In the genomic region with DNA sequence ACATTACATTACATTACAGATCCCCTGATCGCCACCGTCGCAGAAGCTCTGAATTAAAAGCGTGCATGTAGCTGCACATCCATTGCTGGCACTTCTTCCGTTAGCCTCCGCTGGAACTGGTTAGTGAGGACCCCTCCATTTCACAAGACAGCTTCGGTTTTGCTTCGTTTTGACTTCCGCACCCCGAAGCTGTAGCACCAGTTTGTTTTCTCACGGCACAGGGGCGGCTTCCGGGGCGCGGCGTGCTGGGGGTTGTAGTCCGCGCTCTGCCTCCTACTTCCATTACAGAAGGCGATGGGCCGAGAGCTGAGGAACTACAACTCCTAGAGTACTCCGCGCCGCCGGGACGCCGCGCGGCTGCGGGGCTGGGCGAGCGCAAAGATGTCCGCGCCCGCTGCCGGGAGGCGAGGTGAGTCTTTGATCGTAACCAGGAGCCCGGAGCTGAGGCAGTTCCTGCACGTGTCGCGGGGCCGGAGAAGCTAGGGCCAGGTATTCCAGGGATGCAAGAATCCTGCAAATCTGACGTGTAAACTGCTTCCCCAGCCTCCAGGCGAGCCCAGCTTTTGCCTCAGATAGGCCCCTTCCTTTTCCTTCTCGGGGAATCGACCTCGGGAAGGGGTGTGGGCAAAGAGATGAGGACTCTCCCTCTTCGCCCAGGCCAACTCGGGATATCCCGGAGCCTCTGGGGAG, we compare ENCODE assay signal across 8 cellular contexts. TPM values are rescaled to one million over a fixed set of nuclear protein-coding genes. Genes with fewer than 3 reads are reported as not detected.
DNase-seq lines count a peak whose midpoint lies in the region; TF ChIP-seq lines count a peak whose summit lies in the region.

PEX26 (plus strand) TSS at position 352 of the 690 bp plus-strand sequence. CDS start 387 bp downstream, outside the sequence.

- H3K4me1 ChIP-seq in SK-N-SH (ENCODE audit: control insufficient read depth in 1 of 2, insufficient read depth in 2 of 2, low read depth in 1 of 2, low read length in 1 of 2): peaks cover 14 to 23% of the 10 kb centered on the region in 2 experiments

- H4K20me1 ChIP-seq in SK-N-SH (ENCODE audit: insufficient read depth): no peaks in the 10 kb centered on the region

- H3K4me2 ChIP-seq in SK-N-SH: peak within 1 kb of the TSS; percentile 99

- no peak for TF ChIP-seq CTCF in SK-N-SH (IDR thresholded peaks at IDR 0.05)

- CTCF ChIA-PET in HEK293T (lab: Yijun Ruan, JAX) (interaction anchor here (1.0 to 1.8 kb wide), 3 partner anchors 51 to 298 kb away, joined by 3 to 4 read pairs (median 3); partner anchors contain the start of gene USP18), SK-N-SH (lab: Yijun Ruan, JAX) (interaction anchor here (0.8 to 9.7 kb wide), 10 partner anchors 12 to 519 kb away, joined by 3 to 186 read pairs (median 30); no protein-coding TSS in a partner anchor)

- peaks cover 22 to 23% of the 10 kb centered on the region in 2 experiments for H3K36me3 ChIP-seq in SK-N-SH (replicated peaks in 1 of 2; ENCODE audit: control insufficient read depth in 1 of 2, insufficient read depth in 2 of 2, low read length in 1 of 2)

- peak within 1 kb of the TSS; percentile 88 for H3K9ac ChIP-seq in SK-N-SH

- peaks cover 55% of the 10 kb centered on the region for H3K4me1 Mint-ChIP-seq in activated naive CD4-positive, alpha-beta T cell treated with anti-CD3 and anti-CD28 coated beads, Interleukin-2, amount 50 U/mL, for 24 hours

- peak within 1 kb of the TSS; percentile 94 for H3K27ac Mint-ChIP-seq in activated naive CD4-positive, alpha-beta T cell treated with anti-CD3 and anti-CD28 coated beads, Interleukin-2, amount 50 U/mL, for 24 hours

- no peak for TF ChIP-seq EP300 in SK-N-SH (IDR thresholded peaks at IDR 0.05; ENCODE audit: borderline replicate concordance in 1 of 2, low read depth in 1 of 2, low read length in 1 of 2)

- H3F3A ChIP-seq in SK-N-SH (replicated peaks; ENCODE audit: insufficient read depth): peaks cover 7% of the 10 kb centered on the region

- under 1% methylated on average over 21 of the region's 50 CpGs for WGBS in SK-N-SH (ENCODE audit: low lambda C conversion rate)

- H3K9me3 ChIP-seq in SK-N-SH: no peaks in the 10 kb centered on the region

- POLR2A ChIA-PET in HEK293T (lab: Yijun Ruan, JAX): interaction anchor here (0.6 to 2.1 kb wide), 17 partner anchors 11 to 343 kb away, joined by 3 to 9 read pairs (median 3); partner anchors contain the start of gene USP18
- POLR2A ChIA-PET in SK-N-SH (lab: Yijun Ruan, JAX): interaction anchor here (0.6 to 1.3 kb wide), 4 partner anchors 15 to 305 kb away, joined by 3 to 5 read pairs (median 5); no protein-coding TSS in a partner anchor

- H3K4me3 Mint-ChIP-seq in activated naive CD4-positive, alpha-beta T cell treated with anti-CD3 and anti-CD28 coated beads, Interleukin-2, amount 50 U/mL, for 24 hours: peak within 1 kb of the TSS; percentile 94

- peaks cover 23% of the 10 kb centered on the region for H3K36me3 Mint-ChIP-seq in activated naive CD4-positive, alpha-beta T cell treated with anti-CD3 and anti-CD28 coated beads, Interleukin-2, amount 50 U/mL, for 24 hours

- no peaks in the 10 kb centered on the region for H3K9me2 ChIP-seq in SK-N-SH

- DNase-seq in GM03348 (ENCODE audit: low spot score) (peak; percentile 96), HEK293T (ENCODE audit: extremely low spot score) (peak; percentile 97), NAMALWA (ENCODE audit: low spot score) (peak; percentile 98), SK-N-SH (peak; percentile 95), globus pallidus (ENCODE audit: low spot score) (peak; percentile 96), occipital lobe (lab: John Stamatoyannopoulos, UW) (peak; percentile 94)

- peak within 1 kb of the TSS; percentile 86 for H2AFZ ChIP-seq in SK-N-SH (ENCODE audit: low read depth)

- peaks cover 56% of the 10 kb centered on the region for H3K79me2 ChIP-seq in SK-N-SH (ENCODE audit: insufficient read depth)

- H3K4me3 ChIP-seq in SK-N-SH (ENCODE audit: low read depth in 2 of 2, low read length in 1 of 2): peak within 1 kb of the TSS; percentile 90 to 96

- peak within 1 kb of the TSS; percentile 58 to 80 for H3K27ac ChIP-seq in SK-N-SH (ENCODE audit: low read depth in 2 of 2, low read length in 1 of 2)
- H3K27ac ChIP-seq in temporal lobe (ENCODE audit: low read depth, low read length): peak within 1 kb of the TSS; percentile 50

- H3K27me3 Mint-ChIP-seq in activated naive CD4-positive, alpha-beta T cell treated with anti-CD3 and anti-CD28 coated beads, Interleukin-2, amount 50 U/mL, for 24 hours: no peaks in the 10 kb centered on the region

- no peaks in the 10 kb centered on the region for H3K9me3 Mint-ChIP-seq in activated naive CD4-positive, alpha-beta T cell treated with anti-CD3 and anti-CD28 coated beads, Interleukin-2, amount 50 U/mL, for 24 hours

- no peak for TF ChIP-seq RAD21 in SK-N-SH (IDR thresholded peaks at IDR 0.05; ENCODE audit: low read length)

- H3K27me3 ChIP-seq in SK-N-SH (ENCODE audit: insufficient read depth): no peaks in the 10 kb centered on the region

TF ChIP-seq in HEK293T, 16 proteins besides CTCF, POLR2A, EP300 and RAD21:
- TF ChIP-seq ELF4 (IDR thresholded peaks at IDR 0.05) (peak; percentile 61; the same call in 1 of the 2 replicates), SUZ12 (IDR thresholded peaks at IDR 0.05) (peak; percentile 66; the same call in 1 of the 2 replicates), FOXM1 (IDR thresholded peaks at IDR 0.05; ENCODE audit: borderline replicate concordance) (no peak), L3MBTL2 (conservative IDR thresholded peaks at IDR 0.05) (peak; percentile 54; the same call in 1 of the 2 replicates), PKNOX1 (IDR thresholded peaks at IDR 0.05) (no peak), NFRKB (IDR thresholded peaks at IDR 0.05) (no peak)

TF ChIP-seq in SK-N-SH, 30 proteins besides CTCF, POLR2A, EP300 and RAD21:
- TF ChIP-seq TAF1 (IDR thresholded peaks at IDR 0.05; ENCODE audit: borderline replicate concordance, low read depth, low read length): peak; percentile 64; the same call in 1 of the 2 replicates
- peak; percentile 68 for TF ChIP-seq FOXJ3 (CRISPR knock-in tag; IDR thresholded peaks at IDR 0.05)
- TF ChIP-seq CHD2 (IDR thresholded peaks at IDR 0.05; ENCODE audit: low read length, partially characterized antibody): peak; percentile 88
- TF ChIP-seq MXI1 (IDR thresholded peaks at IDR 0.05; ENCODE audit: low read depth, low read length): peak; percentile 94
- peak; percentile 33; the same call in 1 of the 2 replicates for TF ChIP-seq NRF1 (IDR thresholded peaks at IDR 0.05; ENCODE audit: low read depth, low read length)
- peak; percentile 90 for TF ChIP-seq ZBTB33 (IDR thresholded peaks at IDR 0.05; ENCODE audit: borderline replicate concordance, low read depth)
- peak; percentile 71 for TF ChIP-seq POLR2AphosphoS5 (IDR thresholded peaks at IDR 0.05; ENCODE audit: low read depth, low read length)
- TF ChIP-seq, protein P1, sequence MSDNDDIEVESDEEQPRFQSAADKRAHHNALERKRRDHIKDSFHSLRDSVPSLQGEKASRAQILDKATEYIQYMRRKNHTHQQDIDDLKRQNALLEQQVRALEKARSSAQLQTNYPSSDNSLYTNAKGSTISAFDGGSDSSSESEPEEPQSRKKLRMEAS (IDR thresholded peaks at IDR 0.05; ENCODE audit: low read depth): peak; percentile 87
- peak; percentile 88 for TF ChIP-seq GABPA (IDR thresholded peaks at IDR 0.05; ENCODE audit: low read depth)
- no peak for TF ChIP-seq EZH2phosphoT487 (IDR thresholded peaks at IDR 0.05; ENCODE audit: borderline replicate concordance, low read depth)
- no peak for TF ChIP-seq JUND (IDR thresholded peaks at IDR 0.05)
- TF ChIP-seq YY1 (IDR thresholded peaks at IDR 0.05; ENCODE audit: low read depth): peak; percentile 95
- no peak for TF ChIP-seq RFX5 (IDR thresholded peaks at IDR 0.05; ENCODE audit: low read length)
- peak; percentile 96 for TF ChIP-seq ELF1 (IDR thresholded peaks at IDR 0.05)

RNA-seq across cellular contexts. Expression of gene PEX26, which starts in this region (rescaled TPM):
- polyA plus RNA-seq in SK-N-SH (2012; rRNA removed): 13.0 and 17.5 TPM in 2 replicates
- 7.8 and 12.2 TPM in 2 replicates for polyA plus RNA-seq in SK-N-SH (2012; cell fraction: cytosol; rRNA removed)
- polyA plus RNA-seq in SK-N-SH (2012; cell fraction: nucleus; rRNA removed): 15.3 and 16.2 TPM in 2 replicates
- total RNA-seq in occipital lobe: 15.6 TPM
- 14.8 TPM for total RNA-seq in temporal lobe

Comparison
In these comparisons a context has a peak if more than half of its experiments do, and no peak if none do; other contexts are left out.
1. Peak in every context shown above with its lines: DNase-seq, H3K4me3 ChIP-seq and H3K27ac ChIP-seq.